8 cellular contexts compared by ENCODE assay signal in genomic region chr14:50230601-50231474, GRCh38. TPM values are rescaled to one million over a fixed set of nuclear protein-coding genes. Genes with fewer than 3 reads are reported as not detected.
DNase-seq lines count a peak whose midpoint lies in the region; ATAC-seq and TF ChIP-seq lines count a peak whose summit lies in the region.

No MANE protein-coding gene starts in this region.

- peaks cover 48% of the 10 kb centered on the region for H3K79me2 ChIP-seq in hepatocyte

- peaks cover 18 to 39% (median 29%) of the 10 kb centered on the region in 3 donors for H3K4me1 Mint-ChIP-seq in IgD-negative memory B cell

- peaks cover 31% of the 10 kb centered on the region for H4K20me1 ChIP-seq in hepatocyte (ENCODE audit: insufficient read depth, poor library complexity, severe bottlenecking)

- ATAC-seq in GM21717 (IDR thresholded peaks at IDR 0.05; ENCODE audit: unreplicated experiment), result peak; percentile 40

- H3K4me3 Mint-ChIP-seq in IgD-negative memory B cell, result peak overlapping the region; percentile 93 to 96 (median 95)

- no peaks in the 10 kb centered on the region; the same call in 1 of the 2 replicates for H3K36me3 ChIP-seq in ES-I3 (ENCODE audit: insufficient read depth, low read length)
- H3K36me3 ChIP-seq in hepatocyte (replicated peaks; ENCODE audit: insufficient read depth, low read depth), result no peaks in the 10 kb centered on the region

- H3K9me3 ChIP-seq in ES-I3 (ENCODE audit: control insufficient read depth, insufficient read depth, low read length) (0 out of 2 replicates have a peak, but pooled peaks cover 4% of the 10 kb centered on the region), hepatocyte (ENCODE audit: low read depth) (no peaks in the 10 kb centered on the region)

- H3K27me3 Mint-ChIP-seq in IgD-negative memory B cell, result no peaks in the 10 kb centered on the region

- H3K4me2 ChIP-seq in hepatocyte, result peak overlapping the region; percentile 84

- no peaks in the 10 kb centered on the region for H3K36me3 Mint-ChIP-seq in IgD-negative memory B cell

- DNase-seq in SW480 (ENCODE audit: low spot score) (peak; percentile 53), astrocyte of the hippocampus (ENCODE audit: low read depth, low spot score) (peak; percentile 64), hepatocyte (ENCODE audit: low spot score) (peak; percentile 69), retina (peak; percentile 81), GM19240 (ENCODE audit: insufficient read length, low spot score) (no peak)

- H3K9me2 ChIP-seq in hepatocyte (replicated peaks; ENCODE audit: insufficient read depth), result no peaks in the 10 kb centered on the region

- peak overlapping the region; percentile 76 for H2AFZ ChIP-seq in hepatocyte

- H3K4me3 ChIP-seq in hepatocyte, result peak overlapping the region; percentile 69

- under 1% methylated on average over 39 of the region's 66 CpGs for WGBS in hepatocyte (ENCODE audit: low lambda C conversion rate, missing lambda C conversion rate)

- peak overlapping the region; percentile 94 for H3K27ac ChIP-seq in hepatocyte

- H3K9me3 Mint-ChIP-seq in IgD-negative memory B cell, result peaks cover 0 to 2% (median 0%) of the 10 kb centered on the region in 3 donors

- H3K27ac Mint-ChIP-seq in IgD-negative memory B cell, result peak overlapping the region; percentile 92 to 97 (median 96)

- peaks cover 8% of the 10 kb centered on the region for H3K4me1 ChIP-seq in ES-I3 (ENCODE audit: insufficient read depth, low read length)
- H3K4me1 ChIP-seq in hepatocyte (ENCODE audit: insufficient read depth), result peaks cover 20% of the 10 kb centered on the region

- peak overlapping the region; percentile 81 for H3K9ac ChIP-seq in ES-I3 (ENCODE audit: low read depth, low read length)

- H3K27me3 ChIP-seq in hepatocyte, result no peaks in the 10 kb centered on the region

- no peak for TF ChIP-seq CTCF in hepatocyte (IDR thresholded peaks at IDR 0.05; ENCODE audit: poor library complexity)

RNA-seq across cellular contexts. Expression of gene SOS2, which starts 0.5 kb away (rescaled TPM):
- polyA plus RNA-seq in IgD-negative memory B cell (6.2 TPM), hepatocyte (11.5 and 12.9 TPM in 2 replicates)
- 28.5 and 28.7 TPM in 2 replicates for total RNA-seq in hepatocyte
